15 cellular contexts compared by ENCODE assay signal in genomic region chr14:36424478-36425102, GRCh38.
DNase-seq lines count a peak whose midpoint lies in the region; ATAC-seq and TF ChIP-seq lines count a peak whose summit lies in the region.
"Had no signal": no experiment of that assay in that cellular context is flagged by ENCODE, and none has a peak within 500 bp of the region (broad histone marks: within the 10 kb centered on the region; RNA-seq: fewer than 3 reads in every experiment).

No MANE protein-coding gene starts in this region.

- H3K27ac ChIP-seq in gastrocnemius medialis: peak overlapping the region in 3 of 4 donors; percentile 24 to 73 (median 28)
- H3K27ac ChIP-seq: dorsolateral prefrontal cortex, esophagus squamous epithelium, KMS-11, neutrophil, right atrium auricular region had no signal

- no peak overlapping the region for H3K4me3 ChIP-seq in gastrocnemius medialis
- H3K4me3 ChIP-seq: dorsolateral prefrontal cortex, esophagus squamous epithelium, right atrium auricular region had no signal

- H3K9me3 ChIP-seq in gastrocnemius medialis: no peaks in the 10 kb centered on the region
- H3K9me3 ChIP-seq: esophagus squamous epithelium, neutrophil, right atrium auricular region had no signal

- H3K36me3 ChIP-seq in gastrocnemius medialis: no peaks in the 10 kb centered on the region
- H3K36me3 ChIP-seq: esophagus squamous epithelium, neutrophil, right atrium auricular region had no signal

- in situ Hi-C loops in gastrocnemius medialis (cut with MboI; ENCODE audit: low sequenced_read_pairs in 4 of 4): loop anchor here in 1 of 4 donors (5.0 kb wide), 1 partner anchor 37 kb away; no protein-coding TSS in a partner anchor

- DNase-seq in NCI-H1092 treated with DMSO at 0.1 percent for 48 hours (lab: John Stamatoyannopoulos, UW) (peak; percentile 99), NCI-H2081 treated with DMSO at 0.1 percent for 48 hours (lab: John Stamatoyannopoulos, UW) (peak; percentile 97), NCI-H526 (lab: John Stamatoyannopoulos, UW) (peak; percentile 50 to 70), gastrocnemius medialis (peak in 1 of 2 donors; percentile 19), activated gamma-delta T cell (lab: John Stamatoyannopoulos, UW) (no peak), LoVo (ENCODE audit: low spot score) (no peak)
- DNase-seq: activated CD4-positive, alpha-beta T cell treated with anti-CD3 and anti-CD28 coated beads for 4 hours; activated CD8-positive, alpha-beta memory T cell treated with anti-CD3 and anti-CD28 coated beads, Interleukin-2, amount 50 U/mL, for 48 hours; esophagus squamous epithelium had no signal

- TF ChIP-seq CTCF in gastrocnemius medialis (IDR thresholded peaks at IDR 0.05 in 4 of 5, conservative IDR thresholded peaks at IDR 0.05 in 1 of 5): no peak

- ATAC-seq in gastrocnemius medialis (peak in 1 of 2 donors; percentile 32), HG02642 (IDR thresholded peaks at IDR 0.05; ENCODE audit: poor library complexity, unreplicated experiment) (no peak)
- ATAC-seq: Right ventricle myocardium inferior had no signal

- H3K4me1 ChIP-seq in gastrocnemius medialis: peaks cover 35 to 38% of the 10 kb centered on the region in 2 donors
- H3K4me1 ChIP-seq: esophagus squamous epithelium, right atrium auricular region had no signal

- no peaks in the 10 kb centered on the region for H3K27me3 ChIP-seq in gastrocnemius medialis
- H3K27me3 ChIP-seq: esophagus squamous epithelium, neutrophil, right atrium auricular region had no signal

- TF ChIP-seq POLR2A in gastrocnemius medialis (IDR thresholded peaks at IDR 0.05): no peak

- intact Hi-C loops in gastrocnemius medialis (cut with DNase I; ENCODE audit: low total_unique reads): loop anchor here (5.0 kb wide), 1 partner anchor 37 kb away; no protein-coding TSS in a partner anchor

Comparison
In these comparisons a context has a peak if more than half of its experiments do, and no peak if none do; other contexts are left out.
1. DNase-seq: peak in NCI-H1092 treated with DMSO at 0.1 percent for 48 hours (single experiment), NCI-H2081 treated with DMSO at 0.1 percent for 48 hours (single experiment) and NCI-H526 (2 of 2); none in activated gamma-delta T cell (single experiment) and LoVo (single experiment).